Comparison of ENCODE assay signal across 29 cellular contexts in genomic region chr5:93430139-93430538, GRCh38.
"Had no signal": no experiment of that assay in that cellular context is flagged by ENCODE, and none has a peak within 500 bp of the region (broad histone marks: within the 10 kb centered on the region; RNA-seq: fewer than 3 reads in every experiment).

No MANE protein-coding gene starts in this region.

- H3K9me3 ChIP-seq: adrenal gland, body of pancreas, breast epithelium, colonic mucosa, gastrocnemius medialis, heart left ventricle had no signal

- DNase-seq: activated CD4-positive, alpha-beta memory T cell treated with anti-CD3 and anti-CD28 coated beads for 36 hours; activated CD4-positive, alpha-beta T cell treated with anti-CD3 and anti-CD28 coated beads for 36 hours; activated CD4-positive, alpha-beta T cell treated with anti-CD3 and anti-CD28 coated beads, Interleukin-2, amount 10 ng/mL, durations not matched to agents 24 days and 14 days; activated CD4-positive, CD25-positive, alpha-beta regulatory T cell; activated CD4-positive, CD25-positive, alpha-beta regulatory T cell treated with anti-CD3 and anti-CD28 coated beads, Interleukin-2, amount 50 U/mL, for 72 hours; activated CD8-positive, alpha-beta memory T cell treated with anti-CD3 and anti-CD28 coated beads, Interleukin-2, amount 10 ng/mL, durations not matched to agents 7 days and 5 days; activated CD8-positive, alpha-beta memory T cell treated with anti-CD3 and anti-CD28 coated beads, Interleukin-2, amount 50 U/mL, for 4 hours; activated CD8-positive, alpha-beta T cell treated with anti-CD3 and anti-CD28 coated beads, Interleukin-2, amount 10 ng/mL, durations not matched to agents 7 days and 5 days; activated effector memory CD4-positive, alpha-beta T cell treated with anti-CD3 and anti-CD28 coated beads, Interleukin-2, amount 50 U/mL, for 16 hours; activated naive CD4-positive, alpha-beta T cell treated with anti-CD3 and anti-CD28 coated beads for 36 hours; activated naive CD8-positive, alpha-beta T cell treated with anti-CD3 and anti-CD28 coated beads for 36 hours; activated naive CD8-positive, alpha-beta T cell treated with anti-CD3 and anti-CD28 coated beads, Interleukin-2, amount 50 U/mL, for 24 hours; activated T-cell treated with anti-CD3 and anti-CD28 coated beads, Interleukin-2, amount 50 U/mL, for 1 hour; activated T-cell treated with anti-CD3 and anti-CD28 coated beads, Interleukin-2, amount 50 U/mL, for 48 hours; adrenal gland; aorta; body of pancreas; central memory CD4-positive, alpha-beta T cell; cerebellar nuclear complex; colonic mucosa; effector CD8-positive, alpha-beta T cell; foreskin keratinocyte; gastrocnemius medialis; glutamatergic neuron; heart left ventricle; T-helper 2 cell had no signal

- H3K27ac ChIP-seq: adrenal gland, body of pancreas, breast epithelium, cardiac muscle cell, colonic mucosa, foreskin keratinocyte, gastrocnemius medialis, heart left ventricle had no signal

- H3K4me1 ChIP-seq: body of pancreas, breast epithelium, colonic mucosa, foreskin keratinocyte, gastrocnemius medialis, heart left ventricle had no signal

- H3K36me3 ChIP-seq: adrenal gland, breast epithelium, cardiac muscle cell, colonic mucosa, gastrocnemius medialis, heart left ventricle had no signal

- ATAC-seq: activated CD4-positive, alpha-beta T cell treated with anti-CD3 and anti-CD28 coated beads for 36 hours; activated CD8-positive, alpha-beta memory T cell treated with anti-CD3 and anti-CD28 coated beads, Interleukin-2, amount 10 ng/mL, durations not matched to agents 7 days and 5 days; activated CD8-positive, alpha-beta T cell treated with anti-CD3 and anti-CD28 coated beads, Interleukin-2, amount 10 ng/mL, durations not matched to agents 7 days and 5 days; activated naive CD8-positive, alpha-beta T cell treated with anti-CD3 and anti-CD28 coated beads, Interleukin-2, amount 50 U/mL, for 24 hours; body of pancreas; esophagus mucosa; foreskin keratinocyte; gastrocnemius medialis; heart left ventricle had no signal

- H3K27me3 ChIP-seq: adrenal gland, body of pancreas, breast epithelium, colonic mucosa, gastrocnemius medialis, heart left ventricle had no signal

- H3K4me3 ChIP-seq: adrenal gland, body of pancreas, breast epithelium, cardiac muscle cell, colonic mucosa, gastrocnemius medialis, heart left ventricle had no signal
